1 cellular context compared by ENCODE assay signal in the genomic region with DNA sequence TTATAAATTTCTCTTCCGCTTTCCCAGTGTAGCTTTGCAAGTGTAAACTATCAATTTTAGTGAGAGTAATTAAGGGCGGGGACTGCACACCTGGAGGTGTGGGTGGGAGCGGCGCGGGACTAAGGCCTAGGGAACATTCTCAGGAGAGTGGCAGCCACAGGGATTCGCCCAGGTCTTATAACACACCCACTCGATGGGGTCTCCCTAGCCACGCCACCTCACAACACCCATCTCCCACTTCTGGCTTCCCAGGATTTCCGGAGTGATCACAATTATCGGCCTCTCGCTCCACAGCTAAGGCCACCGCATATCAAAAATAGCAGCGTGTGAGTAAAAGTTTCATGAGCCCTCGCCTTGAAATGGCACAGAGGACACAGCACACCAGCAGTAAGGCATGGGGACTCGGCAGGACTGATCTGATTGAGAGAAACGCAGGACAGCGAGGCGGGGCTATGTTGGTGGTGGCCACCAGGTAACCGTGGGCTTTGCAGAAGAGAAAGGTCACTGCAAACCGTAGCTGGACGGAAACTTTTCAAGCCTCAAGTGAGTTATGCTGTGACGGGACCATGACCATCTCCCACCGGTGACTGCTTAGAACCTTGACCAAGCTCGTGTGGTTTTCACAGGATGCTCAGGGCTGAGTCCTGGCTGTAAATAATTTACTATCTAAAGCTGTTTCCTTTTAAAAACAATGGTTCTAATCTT.
TF ChIP-seq lines count a peak whose summit lies in the region.

No MANE protein-coding gene starts in this region.

TF ChIP-seq in SK-N-SH, 30 proteins besides CTCF, POLR2A, EP300 and RAD21 (continued from another document):
- no peak for TF ChIP-seq MXI1 (IDR thresholded peaks at IDR 0.05; ENCODE audit: low read depth, low read length)
- TF ChIP-seq TAF1 (IDR thresholded peaks at IDR 0.05; ENCODE audit: borderline replicate concordance, low read depth, low read length), result no peak
- TF ChIP-seq POLR2AphosphoS5 (IDR thresholded peaks at IDR 0.05; ENCODE audit: low read depth, low read length), result no peak
- TF ChIP-seq MEF2A (IDR thresholded peaks at IDR 0.05; ENCODE audit: borderline replicate concordance, low read depth), result no peak
- TF ChIP-seq, protein P1, sequence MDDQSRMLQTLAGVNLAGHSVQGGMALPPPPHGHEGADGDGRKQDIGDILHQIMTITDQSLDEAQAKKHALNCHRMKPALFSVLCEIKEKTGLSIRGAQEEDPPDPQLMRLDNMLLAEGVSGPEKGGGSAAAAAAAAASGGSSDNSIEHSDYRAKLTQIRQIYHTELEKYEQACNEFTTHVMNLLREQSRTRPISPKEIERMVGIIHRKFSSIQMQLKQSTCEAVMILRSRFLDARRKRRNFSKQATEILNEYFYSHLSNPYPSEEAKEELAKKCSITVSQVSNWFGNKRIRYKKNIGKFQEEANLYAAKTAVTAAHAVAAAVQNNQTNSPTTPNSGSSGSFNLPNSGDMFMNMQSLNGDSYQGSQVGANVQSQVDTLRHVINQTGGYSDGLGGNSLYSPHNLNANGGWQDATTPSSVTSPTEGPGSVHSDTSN (IDR thresholded peaks at IDR 0.05), result no peak
- TF ChIP-seq, protein P2, sequence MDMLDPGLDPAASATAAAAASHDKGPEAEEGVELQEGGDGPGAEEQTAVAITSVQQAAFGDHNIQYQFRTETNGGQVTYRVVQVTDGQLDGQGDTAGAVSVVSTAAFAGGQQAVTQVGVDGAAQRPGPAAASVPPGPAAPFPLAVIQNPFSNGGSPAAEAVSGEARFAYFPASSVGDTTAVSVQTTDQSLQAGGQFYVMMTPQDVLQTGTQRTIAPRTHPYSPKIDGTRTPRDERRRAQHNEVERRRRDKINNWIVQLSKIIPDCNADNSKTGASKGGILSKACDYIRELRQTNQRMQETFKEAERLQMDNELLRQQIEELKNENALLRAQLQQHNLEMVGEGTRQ (IDR thresholded peaks at IDR 0.05; ENCODE audit: borderline replicate concordance, low read depth, low read length), result no peak
- TF ChIP-seq, protein P3, sequence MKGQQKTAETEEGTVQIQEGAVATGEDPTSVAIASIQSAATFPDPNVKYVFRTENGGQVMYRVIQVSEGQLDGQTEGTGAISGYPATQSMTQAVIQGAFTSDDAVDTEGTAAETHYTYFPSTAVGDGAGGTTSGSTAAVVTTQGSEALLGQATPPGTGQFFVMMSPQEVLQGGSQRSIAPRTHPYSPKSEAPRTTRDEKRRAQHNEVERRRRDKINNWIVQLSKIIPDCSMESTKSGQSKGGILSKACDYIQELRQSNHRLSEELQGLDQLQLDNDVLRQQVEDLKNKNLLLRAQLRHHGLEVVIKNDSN (IDR thresholded peaks at IDR 0.05; ENCODE audit: borderline replicate concordance, low read depth), result no peak
- no peak for TF ChIP-seq RXRA (IDR thresholded peaks at IDR 0.05; ENCODE audit: borderline replicate concordance, low read depth)
